17 cellular contexts compared by ENCODE assay signal in genomic region chr20:48909910-48910309, GRCh38. TPM values are rescaled to one million over a fixed set of nuclear protein-coding genes. Genes with fewer than 3 reads are reported as not detected.
DNase-seq lines count a peak whose midpoint lies in the region; ATAC-seq and TF ChIP-seq lines count a peak whose summit lies in the region.
"Had no signal": no experiment of that assay in that cellular context is flagged by ENCODE, and none has a peak within 500 bp of the region (broad histone marks: within the 10 kb centered on the region; RNA-seq: fewer than 3 reads in every experiment).

No MANE protein-coding gene starts in this region.

- peak overlapping the region; percentile 67 for H3K27ac Mint-ChIP-seq in activated CD4-positive, alpha-beta memory T cell treated with anti-CD3 and anti-CD28 coated beads for 36 hours
- H3K27ac Mint-ChIP-seq in activated CD4-positive, alpha-beta memory T cell treated with anti-CD3 and anti-CD28 coated beads, Interleukin-2, amount 10 ng/mL, durations not matched to agents 7 days and 5 days: no peak overlapping the region
- H3K27ac Mint-ChIP-seq in IgD-negative memory B cell: peak overlapping the region; percentile 3 to 59 (median 47)
- H3K27ac Mint-ChIP-seq in effector memory CD8-positive, alpha-beta T cell: peak overlapping the region; percentile 88 to 93
- peak overlapping the region; percentile 70 for H3K27ac Mint-ChIP-seq in stimulated activated effector memory CD8-positive, alpha-beta T cell treated with anti-CD3 and anti-CD28 coated beads, Interleukin-12 subunit alpha, Interleukin-12 subunit beta, amount 100 ng/mL, for 72 hours

- no peaks in the 10 kb centered on the region for H3K36me3 ChIP-seq in testis (ENCODE audit: low read depth, missing control alignments)
- no peaks in the 10 kb centered on the region for H3K36me3 ChIP-seq in mucosa of descending colon (ENCODE audit: low read depth)
- H3K36me3 ChIP-seq: SJSA1 had no signal

- peaks cover 2% of the 10 kb centered on the region for H3K27me3 Mint-ChIP-seq in activated CD4-positive, alpha-beta memory T cell treated with anti-CD3 and anti-CD28 coated beads for 36 hours
- peaks cover 3% of the 10 kb centered on the region for H3K27me3 Mint-ChIP-seq in activated CD4-positive, alpha-beta memory T cell treated with anti-CD3 and anti-CD28 coated beads, Interleukin-2, amount 10 ng/mL, durations not matched to agents 7 days and 5 days
- no peaks in the 10 kb centered on the region for H3K27me3 Mint-ChIP-seq in IgD-negative memory B cell
- no peaks in the 10 kb centered on the region for H3K27me3 Mint-ChIP-seq in effector memory CD8-positive, alpha-beta T cell

- H3K27me3 ChIP-seq in testis: no peaks in the 10 kb centered on the region
- H3K27me3 ChIP-seq: SJSA1 had no signal

- TF ChIP-seq CTCF in testis (IDR thresholded peaks at IDR 0.05) (no peak), mucosa of descending colon (IDR thresholded peaks at IDR 0.05) (no peak)

- no peaks in the 10 kb centered on the region for H3K4me1 ChIP-seq in testis
- H3K4me1 ChIP-seq in mucosa of descending colon (ENCODE audit: low read depth): peaks cover under 1% of the 10 kb centered on the region

- no peak for TF ChIP-seq POLR2A in testis (IDR thresholded peaks at IDR 0.05)

- intact Hi-C loops in activated CD4-positive, alpha-beta memory T cell treated with anti-CD3 and anti-CD28 coated beads for 36 hours (cut with micrococcal nuclease): loop anchor here (5.0 kb wide), 2 partner anchors 88 to 193 kb away; no protein-coding TSS in a partner anchor
- intact Hi-C loops in testis (cut with DNase I; ENCODE audit: low total_unique reads): no loop called here
- intact Hi-C loops in mucosa of descending colon (cut with DNase I, micrococcal nuclease): loop anchor here (5.0 kb wide), 1 partner anchor 253 kb away; no protein-coding TSS in a partner anchor

- H3K4me3 ChIP-seq in testis (no peak overlapping the region), mucosa of descending colon (no peak overlapping the region)
- H3K4me3 ChIP-seq: SJSA1 had no signal

- H3K9me3 Mint-ChIP-seq in activated CD4-positive, alpha-beta memory T cell treated with anti-CD3 and anti-CD28 coated beads for 36 hours: peaks cover 11% of the 10 kb centered on the region
- H3K9me3 Mint-ChIP-seq in activated CD4-positive, alpha-beta memory T cell treated with anti-CD3 and anti-CD28 coated beads, Interleukin-2, amount 10 ng/mL, durations not matched to agents 7 days and 5 days: peaks cover 8% of the 10 kb centered on the region
- H3K9me3 Mint-ChIP-seq in IgD-negative memory B cell: peaks cover 0 to 5% (median 0%) of the 10 kb centered on the region in 3 donors
- H3K9me3 Mint-ChIP-seq in effector memory CD8-positive, alpha-beta T cell: no peaks in the 10 kb centered on the region
- peaks cover 4% of the 10 kb centered on the region for H3K9me3 Mint-ChIP-seq in stimulated activated effector memory CD8-positive, alpha-beta T cell treated with anti-CD3 and anti-CD28 coated beads, Interleukin-12 subunit alpha, Interleukin-12 subunit beta, amount 100 ng/mL, for 72 hours

- H3K4me3 Mint-ChIP-seq in activated CD4-positive, alpha-beta memory T cell treated with anti-CD3 and anti-CD28 coated beads for 36 hours: no peak overlapping the region
- no peak overlapping the region for H3K4me3 Mint-ChIP-seq in activated CD4-positive, alpha-beta memory T cell treated with anti-CD3 and anti-CD28 coated beads, Interleukin-2, amount 10 ng/mL, durations not matched to agents 7 days and 5 days
- H3K4me3 Mint-ChIP-seq in IgD-negative memory B cell: peak overlapping the region in 1 of 4 donors; percentile 5
- peak overlapping the region in 1 of 2 donors; percentile 22 for H3K4me3 Mint-ChIP-seq in effector memory CD8-positive, alpha-beta T cell
- H3K4me3 Mint-ChIP-seq in stimulated activated effector memory CD8-positive, alpha-beta T cell treated with anti-CD3 and anti-CD28 coated beads, Interleukin-12 subunit alpha, Interleukin-12 subunit beta, amount 100 ng/mL, for 72 hours: peak overlapping the region; percentile 39

- H3K36me3 Mint-ChIP-seq in activated CD4-positive, alpha-beta memory T cell treated with anti-CD3 and anti-CD28 coated beads for 36 hours: peaks cover 3% of the 10 kb centered on the region
- H3K36me3 Mint-ChIP-seq in activated CD4-positive, alpha-beta memory T cell treated with anti-CD3 and anti-CD28 coated beads, Interleukin-2, amount 10 ng/mL, durations not matched to agents 7 days and 5 days (ENCODE audit: low read depth): peaks cover 2% of the 10 kb centered on the region
- no peaks in the 10 kb centered on the region for H3K36me3 Mint-ChIP-seq in IgD-negative memory B cell
- peaks cover 13% of the 10 kb centered on the region for H3K36me3 Mint-ChIP-seq in effector memory CD8-positive, alpha-beta T cell (ENCODE audit: insufficient read depth)
- H3K36me3 Mint-ChIP-seq in stimulated activated effector memory CD8-positive, alpha-beta T cell treated with anti-CD3 and anti-CD28 coated beads, Interleukin-12 subunit alpha, Interleukin-12 subunit beta, amount 100 ng/mL, for 72 hours: no peaks in the 10 kb centered on the region

- POLR2A ChIA-PET in activated CD4-positive, alpha-beta memory T cell treated with anti-CD3 and anti-CD28 coated beads for 36 hours (lab: Charles Lee): no interaction called here
- POLR2A ChIA-PET in activated CD4-positive, alpha-beta memory T cell treated with anti-CD3 and anti-CD28 coated beads, Interleukin-2, amount 10 ng/mL, durations not matched to agents 7 days and 5 days (lab: Charles Lee): interaction anchor here (1.3 kb wide), 1 partner anchor 12 kb away, joined by 3 read pairs; no protein-coding TSS in a partner anchor

- CTCF ChIA-PET in activated CD4-positive, alpha-beta memory T cell treated with anti-CD3 and anti-CD28 coated beads for 36 hours (lab: Charles Lee): interaction anchor here (1.0 to 8.6 kb wide), 4 partner anchors 11 to 289 kb away, joined by 3 to 171 read pairs (median 4); partner anchors contain the start of gene ARFGEF2
- CTCF ChIA-PET in activated CD4-positive, alpha-beta memory T cell treated with anti-CD3 and anti-CD28 coated beads, Interleukin-2, amount 10 ng/mL, durations not matched to agents 7 days and 5 days (lab: Charles Lee): interaction anchor here (1.8 to 2.7 kb wide), 2 partner anchors 253 to 289 kb away, joined by 6 to 12 read pairs; no protein-coding TSS in a partner anchor

- H3K4me1 Mint-ChIP-seq in activated CD4-positive, alpha-beta memory T cell treated with anti-CD3 and anti-CD28 coated beads for 36 hours (ENCODE audit: low read depth): peaks cover 24% of the 10 kb centered on the region
- peaks cover 38% of the 10 kb centered on the region for H3K4me1 Mint-ChIP-seq in activated CD4-positive, alpha-beta memory T cell treated with anti-CD3 and anti-CD28 coated beads, Interleukin-2, amount 10 ng/mL, durations not matched to agents 7 days and 5 days
- peaks cover 21 to 33% (median 23%) of the 10 kb centered on the region in 3 donors for H3K4me1 Mint-ChIP-seq in IgD-negative memory B cell
- H3K4me1 Mint-ChIP-seq in effector memory CD8-positive, alpha-beta T cell (ENCODE audit: low read depth in 2 of 2): peaks cover 15 to 17% of the 10 kb centered on the region in 2 donors
- peaks cover 53% of the 10 kb centered on the region for H3K4me1 Mint-ChIP-seq in stimulated activated effector memory CD8-positive, alpha-beta T cell treated with anti-CD3 and anti-CD28 coated beads, Interleukin-12 subunit alpha, Interleukin-12 subunit beta, amount 100 ng/mL, for 72 hours

- H3K9me3 ChIP-seq in testis (no peaks in the 10 kb centered on the region), mucosa of descending colon (no peaks in the 10 kb centered on the region)

- DNase-seq in activated CD4-positive, alpha-beta memory T cell treated with anti-CD3 and anti-CD28 coated beads for 36 hours: no peak
- DNase-seq in activated CD4-positive, alpha-beta memory T cell treated with anti-CD3 and anti-CD28 coated beads, Interleukin-2, amount 10 ng/mL, durations not matched to agents 7 days and 5 days: no peak
- DNase-seq in effector memory CD8-positive, alpha-beta T cell: no peak
- no peak for DNase-seq in stimulated activated effector memory CD8-positive, alpha-beta T cell treated with anti-CD3 and anti-CD28 coated beads, Interleukin-12 subunit alpha, Interleukin-12 subunit beta, amount 100 ng/mL, for 72 hours (ENCODE audit: low spot score in 2 of 2)
- DNase-seq in testis (no peak), superior temporal gyrus (ENCODE audit: extremely low spot score) (no peak), mucosa of descending colon (no peak)
- DNase-seq: 8988T, C1 segment of cervical spinal cord, GDM1, Kasumi-1, NCI-H1694 treated with DMSO at 0.1 percent for 48 hours, NCI-H2081 treated with DMSO at 0.1 percent for 48 hours, NCI-H2171 treated with DMSO at 0.1 percent for 48 hours, NCI-H524 treated with DMSO at 0.1 percent for 48 hours had no signal

- H3K27ac ChIP-seq in testis: no peak overlapping the region
- H3K27ac ChIP-seq: SJSA1 had no signal

- no peak for ATAC-seq in effector memory CD8-positive, alpha-beta T cell (replicated peaks)
- ATAC-seq in stimulated activated effector memory CD8-positive, alpha-beta T cell treated with anti-CD3 and anti-CD28 coated beads, Interleukin-12 subunit alpha, Interleukin-12 subunit beta, amount 100 ng/mL, for 72 hours: peak; percentile 79
- ATAC-seq in mucosa of descending colon: no peak

- 97 to 100% methylated on average over 2 of the region's 2 CpGs for WGBS in testis, 2 donors

RNA-seq across cellular contexts. Expression of gene ARFGEF2, which starts 11.6 kb away (rescaled TPM):
- 10 to 100 TPM; 21.9 to 22.1 TPM for total RNA-seq in activated CD4-positive, alpha-beta memory T cell treated with anti-CD3 and anti-CD28 coated beads for 36 hours
- total RNA-seq in activated CD4-positive, alpha-beta memory T cell treated with anti-CD3 and anti-CD28 coated beads, Interleukin-2, amount 10 ng/mL, durations not matched to agents 7 days and 5 days: 10 to 100 TPM; 18.1 to 20.7 TPM
- polyA plus RNA-seq in IgD-negative memory B cell: 8.5 TPM
- total RNA-seq in testis: 10 to 100 TPM; 52.6 to 57.0 TPM
- 47.8 TPM for polyA plus RNA-seq in testis (ENCODE audit: insufficient read depth, low read depth, low replicate concordance)
- 10 to 100 TPM; 46.2 to 73.8 (median 68.0) TPM for total RNA-seq in mucosa of descending colon
